In the genomic region with DNA sequence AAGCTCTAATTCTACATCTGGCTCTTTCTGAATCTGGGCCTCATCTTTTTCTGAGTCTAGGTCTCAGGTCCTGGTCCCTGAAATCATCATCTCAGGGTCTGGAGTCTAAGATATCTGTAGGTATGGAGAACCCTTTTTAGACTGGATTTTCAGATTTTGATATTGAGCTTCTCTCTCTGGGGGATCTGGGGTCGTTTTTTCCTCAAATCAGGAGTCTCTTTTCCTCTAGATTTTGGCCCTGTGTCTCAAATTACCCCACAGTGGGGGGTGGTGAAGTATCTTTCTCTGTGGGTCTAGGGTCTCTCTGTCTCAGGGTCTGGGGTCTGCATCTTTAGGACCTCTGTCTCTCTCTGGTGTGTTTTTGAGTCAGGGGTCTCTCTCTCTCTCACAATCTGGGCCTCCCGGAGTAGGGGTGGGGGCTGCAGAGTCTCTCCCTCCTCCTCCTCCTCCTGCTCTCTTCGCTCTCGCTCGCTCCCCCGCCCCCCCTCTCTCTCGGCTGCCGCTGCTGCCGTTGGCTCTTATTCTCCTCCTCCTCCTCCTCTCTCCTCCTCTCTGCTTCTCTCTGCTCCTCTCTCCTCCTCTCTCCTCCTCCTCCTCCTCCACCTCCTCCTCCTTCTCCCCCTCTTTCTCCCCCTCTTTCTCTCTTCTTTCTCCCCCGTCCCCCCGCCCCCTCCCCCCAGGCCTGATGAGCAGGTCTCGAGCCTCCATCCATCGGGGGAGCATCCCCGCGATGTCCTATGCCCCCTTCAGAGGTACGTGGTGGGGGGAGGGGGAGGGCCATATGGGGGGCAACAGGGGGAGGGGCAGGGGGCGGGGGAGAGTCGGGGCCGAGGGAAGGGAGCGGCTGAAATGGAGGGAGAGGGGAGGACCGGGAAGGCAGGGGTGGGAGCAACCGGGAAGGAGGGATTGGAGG, we compare ENCODE assay signal across 8 cellular contexts. TPM values are rescaled to one million over a fixed set of nuclear protein-coding genes. Genes with fewer than 3 reads are reported as not detected.
DNase-seq lines count a peak whose midpoint lies in the region; ATAC-seq, FAIRE-seq and TF ChIP-seq lines count a peak whose summit lies in the region.

A gene (plus strand): TSS at position 486 of the 913 bp plus-strand sequence. CDS start 200 bp downstream, at position 686.

- peak within 1 kb of the TSS; percentile 85 for H4K91ac ChIP-seq in H1 (replicated peaks; ENCODE audit: insufficient read length, low read length)

- H2BK20ac ChIP-seq in H1 (ENCODE audit: low read length) = peak within 1 kb of the TSS; percentile 72; the same call in 1 of the 2 replicates

- H3K27ac ChIP-seq in H1 (ENCODE audit: low read depth, low read length) = peak within 1 kb of the TSS; percentile 89
- H3K27ac ChIP-seq in testis = peak within 1 kb of the TSS; percentile 91 to 99

- CTCF ChIA-PET in H1 (lab: Charles Lee; ENCODE audit: partially characterized antibody) = interaction anchor here (0.5 to 2.1 kb wide), 7 partner anchors 11 to 74 kb away, joined by 3 to 16 read pairs (median 3); no protein-coding TSS in a partner anchor

- H3K27me3 ChIP-seq in H1 (replicated peaks in 1 of 4; ENCODE audit: control insufficient read depth in 3 of 4, extremely low read depth in 1 of 4, insufficient read depth in 3 of 4, low read length in 3 of 4) = no peaks in the 10 kb centered on the region
- H3K27me3 ChIP-seq in testis = no peaks in the 10 kb centered on the region

- peak within 1 kb of the TSS; percentile 59 for H2BK120ac ChIP-seq in H1 (replicated peaks; ENCODE audit: low read depth, low read length)

- peak within 1 kb of the TSS; percentile 35 for H4K5ac ChIP-seq in H1 (ENCODE audit: insufficient read length, low read depth, low read length)

- no peak within 1 kb of the TSS for H3K23ac ChIP-seq in H1 (ENCODE audit: insufficient read length)

- peaks cover 8 to 40% (median 16%) of the 10 kb centered on the region in 4 experiments for H3K4me1 ChIP-seq in H1 (replicated peaks in 1 of 4; ENCODE audit: control insufficient read depth in 3 of 4, insufficient read depth in 4 of 4, low read length in 3 of 4)
- H3K4me1 ChIP-seq in mucosa of descending colon (ENCODE audit: low read depth) = peaks cover 31% of the 10 kb centered on the region
- peaks cover 40% of the 10 kb centered on the region for H3K4me1 ChIP-seq in testis

- H3K4ac ChIP-seq in H1 (replicated peaks; ENCODE audit: insufficient read length, low read depth, low read length) = peak within 1 kb of the TSS; percentile 30

- FAIRE-seq in H1 (lab: Jason Lieb, UNC) = no peak

- no peak within 1 kb of the TSS for H2AFZ ChIP-seq in H1 (ENCODE audit: low read length)

- no peak for TF ChIP-seq POLR2A in H1 (IDR thresholded peaks at IDR 0.05; ENCODE audit: control extremely low read depth in 1 of 2, low read depth in 2 of 2, low read length in 2 of 2)
- TF ChIP-seq POLR2A in testis (IDR thresholded peaks at IDR 0.05) = no peak

- ATAC-seq in mucosa of descending colon = no peak

- WGBS in H1 (ENCODE audit: extremely low coverage in 1 of 2, insufficient coverage in 1 of 2, insufficient read length in 1 of 2, insufficient replicate concordance in 2 of 2, low coverage in 1 of 2, low lambda C conversion rate in 2 of 2, missing lambda C conversion rate in 1 of 2), 2 experiments = 0% methylated on average over 2 of the region's 22 CpGs; no CpG with 5 or more reads in 1 of the 2 experiments
- 4 to 6% methylated on average over 20 to 21 of the region's 22 CpGs for WGBS in testis, 2 donors

- H2BK12ac ChIP-seq in H1 (ENCODE audit: low read depth, low read length) = peak within 1 kb of the TSS; percentile 45; the same call in 1 of the 2 replicates

- H3K79me2 ChIP-seq in H1 (ENCODE audit: control insufficient read depth in 1 of 2, insufficient read depth in 2 of 2, low read length in 2 of 2) = peaks cover 19 to 63% of the 10 kb centered on the region in 2 experiments

- peak within 1 kb of the TSS; percentile 75 to 99 (median 93) for H3K4me3 ChIP-seq in H1 (ENCODE audit: extremely low read depth in 1 of 4, insufficient read depth in 2 of 4, low read depth in 3 of 4, low read length in 4 of 4)
- H3K4me3 ChIP-seq in mucosa of descending colon = no peak within 1 kb of the TSS
- peak within 1 kb of the TSS; percentile 31 to 86 for H3K4me3 ChIP-seq in testis

- H3K9me3 ChIP-seq in H1 (ENCODE audit: insufficient read depth in 2 of 2, low read depth in 1 of 2, low read length in 1 of 2) (no peaks in the 10 kb centered on the region), mucosa of descending colon (no peaks in the 10 kb centered on the region), testis (no peaks in the 10 kb centered on the region)

- H2AK5ac ChIP-seq in H1 (ENCODE audit: low read depth, low read length) = 0 out of 2 replicates have a peak within 1 kb of the TSS, but pooled peaks have one; percentile 29

- peaks cover 2 to 12% of the 10 kb centered on the region in 2 experiments for H4K20me1 ChIP-seq in H1 (replicated peaks in 1 of 2; ENCODE audit: control insufficient read depth in 1 of 2, insufficient read depth in 2 of 2, low read length in 2 of 2)

- H3K14ac ChIP-seq in H1 (ENCODE audit: insufficient read length) = no peak within 1 kb of the TSS

- TF ChIP-seq EP300 in H1 (IDR thresholded peaks at IDR 0.05; ENCODE audit: borderline replicate concordance in 1 of 2, low read depth in 2 of 2, low read length in 2 of 2) = no peak

- H3K56ac ChIP-seq in H1 (replicated peaks; ENCODE audit: insufficient read length, low read depth, low read length) = peak within 1 kb of the TSS; percentile 67

- POLR2A ChIA-PET in H1 (lab: Charles Lee; ENCODE audit: partially characterized antibody) = interaction anchor here (0.6 to 4.4 kb wide), 12 partner anchors 10 to 174 kb away, joined by 3 to 82 read pairs (median 3); a partner anchor contains a TSS

- peaks cover 24% of the 10 kb centered on the region for H3K23me2 ChIP-seq in H1 (ENCODE audit: low read depth, low read length)

- H2BK15ac ChIP-seq in H1 (ENCODE audit: low read length) = peak within 1 kb of the TSS; percentile 8; the same call in 1 of the 2 replicates

- H3K4me2 ChIP-seq in H1 (ENCODE audit: insufficient read depth in 1 of 2, low read depth in 2 of 2, low read length in 2 of 2) = peak within 1 kb of the TSS; percentile 89 to 93

- DNase-seq in NCI-H748 (lab: John Stamatoyannopoulos, UW; ENCODE audit: unreplicated experiment) = peak; percentile 76
- no peak for DNase-seq in NCI-H748 treated with DMSO at 0.1 percent for 48 hours (lab: John Stamatoyannopoulos, UW)
- peak; percentile 51 to 53 for DNase-seq in activated CD4-positive, alpha-beta T cell treated with anti-CD3 and anti-CD28 coated beads for 4 hours
- peak in 1 of 2 experiments; percentile 76 for DNase-seq in H1 (ENCODE audit: low read depth in 1 of 2, low spot score in 2 of 2)
- peak; percentile 57 to 79 (median 61) for DNase-seq in mucosa of descending colon
- DNase-seq in testis = peak; percentile 75
- DNase-seq in HuH-7.5 (ENCODE audit: low spot score) = no peak
- DNase-seq in medulla oblongata (ENCODE audit: extremely low spot score) = no peak

- peak within 1 kb of the TSS; percentile 90 for H3K18ac ChIP-seq in H1 (ENCODE audit: extremely low read depth, low read length)

- no peak for TF ChIP-seq CTCF in H1 (IDR thresholded peaks at IDR 0.05; ENCODE audit: control extremely low read depth in 1 of 3, insufficient read depth in 1 of 3, low read depth in 1 of 3, low read length in 3 of 3)
- TF ChIP-seq CTCF in mucosa of descending colon (IDR thresholded peaks at IDR 0.05) = no peak
- no peak for TF ChIP-seq CTCF in testis (IDR thresholded peaks at IDR 0.05)

- H4K8ac ChIP-seq in H1 (ENCODE audit: extremely low read depth, insufficient read depth, low read length) = peak within 1 kb of the TSS; percentile 63; the same call in 1 of the 2 replicates

- peak within 1 kb of the TSS; percentile 53 for H2BK5ac ChIP-seq in H1 (ENCODE audit: low read depth, low read length)

- H3K9ac ChIP-seq in H1 (replicated peaks in 1 of 4; ENCODE audit: extremely low read depth in 1 of 4, low read depth in 3 of 4, low read length in 3 of 4) = peak within 1 kb of the TSS in 3 of 4 experiments; percentile 34 to 79 (median 62); a peak in 6 of 7 replicates

- no peak for TF ChIP-seq RAD21 in H1 (IDR thresholded peaks at IDR 0.05 in 1 of 2, conservative IDR thresholded peaks at IDR 0.05 in 1 of 2; ENCODE audit: low read depth in 2 of 2, low read length in 2 of 2)

- intact Hi-C loops in mucosa of descending colon (cut with DNase I, micrococcal nuclease) (no loop called here), testis (cut with DNase I; ENCODE audit: low total_unique reads) (loop anchor here (10.0 kb wide), 1 partner anchor 105 kb away; a partner anchor contains a TSS)

- peaks cover 3 to 27% (median 20%) of the 10 kb centered on the region in 4 experiments; a peak in 6 of 8 replicates for H3K36me3 ChIP-seq in H1 (ENCODE audit: control insufficient read depth in 2 of 4, insufficient read depth in 4 of 4, low read length in 3 of 4)
- H3K36me3 ChIP-seq in mucosa of descending colon (ENCODE audit: low read depth) = peaks cover 5% of the 10 kb centered on the region
- no peaks in the 10 kb centered on the region for H3K36me3 ChIP-seq in testis (ENCODE audit: low read depth, missing control alignments)

- H3K79me1 ChIP-seq in H1 (ENCODE audit: low read depth, low read length) = peaks cover 12% of the 10 kb centered on the region; the same call in 1 of the 2 replicates

TF ChIP-seq in H1, 55 proteins besides CTCF, POLR2A, EP300 and RAD21:
- no peak for TF ChIP-seq NRF1 (IDR thresholded peaks at IDR 0.05; ENCODE audit: low read depth, low read length)
- TF ChIP-seq PHF8 (conservative IDR thresholded peaks at IDR 0.05; ENCODE audit: low read depth, low read length) = no peak

RNA-seq across cellular contexts. Expression of the gene that starts here (rescaled TPM):
- 101 and 109 TPM in 2 replicates for total RNA-seq in H1 (2021; fragmentation: NEBNext Ultra II Directional; extraction: Animal tissue kit (Norgen Biotek cat#: 25700))
- 31.0 and 66.9 TPM in 2 replicates for polyA plus RNA-seq in H1 (2011; rRNA removed)
- 35.6 TPM for polyA plus RNA-seq in H1 (2011; cell fraction: cytosol; rRNA removed)
- polyA plus RNA-seq in H1 (2011; cell fraction: nucleus; rRNA removed) = 445 TPM
- 130 to 242 TPM (median 155 TPM) in 4 replicates for polyA plus RNA-seq in H1 (2012, experiment 1 of 2)
- 34.0 TPM for polyA plus RNA-seq in H1 (2012, experiment 2 of 2)
- polyA plus RNA-seq in H1 (2013, experiment 1 of 2) = 54.0 TPM
- 61.4 TPM for polyA plus RNA-seq in H1 (2013, experiment 2 of 2)
- polyA minus RNA-seq in H1 (2011; rRNA and poly(A)+ RNA removed) = 34.2 and 41.9 TPM in 2 replicates
- polyA minus RNA-seq in H1 (2011; cell fraction: cytosol; rRNA and poly(A)+ RNA removed) = 25.0 TPM
- 79.5 TPM for polyA minus RNA-seq in H1 (2011; cell fraction: nucleus; rRNA and poly(A)+ RNA removed)
- total RNA-seq in mucosa of descending colon = 10 to 100 TPM in 1 of 3 donors, 1 to 10 TPM in 2; 8.1 to 39.8 (median 8.8) TPM
- total RNA-seq in testis = 10 to 100 TPM; 29.4 to 43.9 TPM
- polyA plus RNA-seq in testis (ENCODE audit: insufficient read depth, low read depth, low replicate concordance) = 31.5 TPM

Comparison
In these comparisons a context has a peak if more than half of its experiments do, and no peak if none do; other contexts are left out.
1. DNase-seq: peak in NCI-H748 (single experiment), activated CD4-positive, alpha-beta T cell treated with anti-CD3 and anti-CD28 coated beads for 4 hours (2 of 2), mucosa of descending colon (3 of 3) and testis (single experiment); none in NCI-H748 treated with DMSO at 0.1 percent for 48 hours (single experiment), HuH-7.5 (single experiment) and medulla oblongata (single experiment).